In the genomic region with DNA sequence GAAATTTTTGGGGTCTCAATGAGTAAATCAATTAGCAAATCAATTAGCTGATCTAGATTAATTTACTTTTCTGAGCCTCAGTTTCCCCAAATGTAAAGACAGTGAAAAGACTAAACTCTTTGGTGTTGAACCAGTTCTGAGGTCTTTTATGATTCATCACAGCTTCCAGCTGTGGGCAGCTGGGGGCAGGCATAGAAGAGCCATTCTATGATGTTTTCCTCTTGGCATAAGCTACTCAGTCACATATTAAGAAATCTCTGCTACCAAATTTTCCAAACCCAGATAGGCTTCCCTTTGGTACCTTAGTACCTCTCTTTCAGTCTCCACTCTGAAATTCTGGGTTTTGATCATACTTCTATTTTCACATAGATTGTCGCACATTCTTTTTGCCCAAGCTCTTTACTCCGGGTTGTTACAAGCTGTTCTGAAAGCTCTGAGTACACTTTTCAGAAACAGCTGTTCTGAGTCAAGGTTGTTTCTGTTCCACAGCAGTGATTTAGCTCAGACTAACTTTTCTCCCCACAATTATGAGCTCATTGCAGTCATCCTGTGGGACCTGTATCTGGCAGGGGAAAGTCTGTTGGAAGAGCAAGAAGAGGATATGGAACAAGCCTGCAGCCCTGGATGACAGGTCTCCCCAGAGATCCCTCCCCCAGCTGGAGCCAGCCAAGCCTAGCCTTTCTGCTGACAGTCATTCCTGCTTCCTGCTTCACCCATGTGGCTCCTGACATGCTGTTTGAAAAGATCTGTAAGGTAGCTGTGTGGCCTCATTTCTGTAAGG, we compare ENCODE assay signal across 9 cellular contexts.
A peak's percentile ranks its signal among the peaks of the same experiment; 100 is the strongest.
DNase-seq lines count a peak whose midpoint lies in the region; ATAC-seq, FAIRE-seq and TF ChIP-seq lines count a peak whose summit lies in the region.
"Had no signal": no experiment of that assay in that cellular context is flagged by ENCODE, and none has a peak within 500 bp of the region (broad histone marks: within the 10 kb centered on the region; RNA-seq: fewer than 3 reads in every experiment).

No MANE protein-coding gene starts in this region.

- 44% methylated on average over 2 of the region's 2 CpGs for WGBS in prostate gland

- in situ Hi-C loops in ACHN (cut with HindIII; ENCODE audit: low pct_ligation_motif_present, low pct_unique_long_range_greater_than_20kb, low sequenced_read_pairs) = no loop called here

- H3K79me2 ChIP-seq in neural progenitor cell (ENCODE audit: low read depth) (no peaks in the 10 kb centered on the region), OCI-LY7 (ENCODE audit: insufficient read depth, low read depth, low read length) (no peaks in the 10 kb centered on the region)

- no peak for FAIRE-seq in bronchial epithelial cell (lab: Jason Lieb, UNC)
- FAIRE-seq: GM18507 had no signal

- H3K9me2 ChIP-seq in OCI-LY7 (ENCODE audit: insufficient read depth, low read length) = no peaks in the 10 kb centered on the region

- H3K9ac ChIP-seq in neural progenitor cell = no peak overlapping the region

- no peaks in the 10 kb centered on the region for H3K27me3 ChIP-seq in bronchial epithelial cell (ENCODE audit: control insufficient read depth, insufficient read depth, low read length)
- H3K27me3 ChIP-seq in neural progenitor cell = no peaks in the 10 kb centered on the region
- H3K27me3 ChIP-seq in prostate gland (replicated peaks; ENCODE audit: insufficient read depth) = no peaks in the 10 kb centered on the region

- H3K36me3 ChIP-seq in bronchial epithelial cell (ENCODE audit: control insufficient read depth, insufficient read depth, low read length) (no peaks in the 10 kb centered on the region), neural progenitor cell (no peaks in the 10 kb centered on the region), OCI-LY7 (ENCODE audit: insufficient read depth, low read length) (no peaks in the 10 kb centered on the region), prostate gland (no peaks in the 10 kb centered on the region)

- peaks cover 7% of the 10 kb centered on the region for H3F3A ChIP-seq in neural progenitor cell (ENCODE audit: low read depth)

- TF ChIP-seq CTCF in bronchial epithelial cell (IDR thresholded peaks at IDR 0.05; ENCODE audit: insufficient read depth, low read length, severe bottlenecking) = no peak
- TF ChIP-seq CTCF in neural progenitor cell (IDR thresholded peaks at IDR 0.05) = no peak
- TF ChIP-seq CTCF in OCI-LY7 (conservative IDR thresholded peaks at IDR 0.05; ENCODE audit: low read length) = no peak
- TF ChIP-seq CTCF in prostate gland (IDR thresholded peaks at IDR 0.05) = no peak

- POLR2A ChIA-PET in OCI-LY7 (lab: Charles Lee) = no interaction called here

- H3K27ac ChIP-seq in neural progenitor cell (no peak overlapping the region), OCI-LY7 (ENCODE audit: low read depth, low read length, poor library complexity, severe bottlenecking) (no peak overlapping the region), prostate gland (no peak overlapping the region)

- H4K20me1 ChIP-seq in neural progenitor cell (ENCODE audit: low read depth) = no peaks in the 10 kb centered on the region
- no peaks in the 10 kb centered on the region for H4K20me1 ChIP-seq in OCI-LY7 (ENCODE audit: insufficient read depth, low read length)

- H3K4me1 Mint-ChIP-seq in neural progenitor cell = peaks cover 27% of the 10 kb centered on the region

- H3K9me3 ChIP-seq in neural progenitor cell (ENCODE audit: low read depth) (no peaks in the 10 kb centered on the region), OCI-LY7 (ENCODE audit: low read length) (no peaks in the 10 kb centered on the region), prostate gland (no peaks in the 10 kb centered on the region)

- no TSS peak for BruUV-seq in OCI-LY7 (replicated peaks; lab: Mats Ljungman, UMichigan)

- H3K27ac Mint-ChIP-seq in neural progenitor cell = no peak overlapping the region

- H3K4me2 ChIP-seq in neural progenitor cell (no peak overlapping the region), OCI-LY7 (ENCODE audit: low read length) (no peak overlapping the region)

- H2AFZ ChIP-seq in neural progenitor cell (replicated peaks) (peak overlapping the region; percentile 30), OCI-LY7 (ENCODE audit: low read length) (no peak overlapping the region)

- no peak overlapping the region for H3K4me3 Mint-ChIP-seq in neural progenitor cell

- intact Hi-C loops in OCI-LY7 (cut with micrococcal nuclease; ENCODE audit: unreplicated experiment) = no loop called here
- intact Hi-C loops in prostate gland (cut with DNase I) = no loop called here

- ATAC-seq in GM18502 (IDR thresholded peaks at IDR 0.05; ENCODE audit: poor library complexity, unreplicated experiment) = peak; percentile 77
- peak; percentile 63 for ATAC-seq in HG02870 (IDR thresholded peaks at IDR 0.05; ENCODE audit: unreplicated experiment)

- H3K9me3 Mint-ChIP-seq in neural progenitor cell = no peaks in the 10 kb centered on the region

- no peak for TF ChIP-seq POLR2A in prostate gland (IDR thresholded peaks at IDR 0.05)

- H3K27me3 Mint-ChIP-seq in neural progenitor cell (ENCODE audit: insufficient read depth, low read depth) = no peaks in the 10 kb centered on the region

- DNase-seq in bronchial epithelial cell (ENCODE audit: low read depth) = peak; percentile 7
- DNase-seq in neural progenitor cell (ENCODE audit: low spot score) = no peak
- DNase-seq in HT-29 (ENCODE audit: low spot score) = no peak
- no peak for DNase-seq in ACHN
- no peak for DNase-seq in OCI-LY7 (ENCODE audit: low spot score)
- no peak for DNase-seq in prostate gland (ENCODE audit: low spot score)

- H3K4me3 ChIP-seq in bronchial epithelial cell (ENCODE audit: low read depth, low read length) (no peak overlapping the region), neural progenitor cell (no peak overlapping the region), OCI-LY7 (ENCODE audit: low read depth, low read length, poor library complexity, severe bottlenecking) (no peak overlapping the region), prostate gland (no peak overlapping the region)

- no peaks in the 10 kb centered on the region for H3K36me3 Mint-ChIP-seq in neural progenitor cell

- CTCF ChIA-PET in OCI-LY7 (lab: Charles Lee; ENCODE audit: unreplicated experiment) = no interaction called here

- H3K4me1 ChIP-seq in neural progenitor cell = peaks cover 22% of the 10 kb centered on the region
- H3K4me1 ChIP-seq in OCI-LY7 (ENCODE audit: insufficient read depth, low read length, poor library complexity, severe bottlenecking) = no peaks in the 10 kb centered on the region
- H3K4me1 ChIP-seq in prostate gland (replicated peaks) = peaks cover 6% of the 10 kb centered on the region
